ENCODE assay signal across 9 cellular contexts in genomic region chr19:14004619-14005380, GRCh38. TPM values are rescaled to one million over a fixed set of nuclear protein-coding genes. Genes with fewer than 3 reads are reported as not detected.
A peak's percentile ranks its signal among the peaks of the same experiment; 100 is the strongest.
DNase-seq lines count a peak whose midpoint lies in the region; ATAC-seq and TF ChIP-seq lines count a peak whose summit lies in the region.
"Had no signal": no experiment of that assay in that cellular context is flagged by ENCODE, and none has a peak within 500 bp of the region (broad histone marks: within the 10 kb centered on the region; RNA-seq: fewer than 3 reads in every experiment).

No MANE protein-coding gene starts in this region.

- peak overlapping the region; percentile 68 to 95 (median 79) for H3K4me3 Mint-ChIP-seq in naive thymus-derived CD8-positive, alpha-beta T cell

- H3K27ac Mint-ChIP-seq in naive thymus-derived CD8-positive, alpha-beta T cell: peak overlapping the region; percentile 90 to 100 (median 97)

- H3K4me1 ChIP-seq in esophagus (ENCODE audit: control insufficient read depth in 2 of 2, insufficient read depth in 2 of 2, low read length in 1 of 2): peaks cover 0 to 5% of the 10 kb centered on the region in 2 donors

- H3K27me3 ChIP-seq in esophagus (ENCODE audit: control insufficient read depth in 1 of 2, insufficient read depth in 2 of 2, low read length in 2 of 2): no peaks in the 10 kb centered on the region

- no peaks in the 10 kb centered on the region for H3K36me3 ChIP-seq in esophagus (ENCODE audit: control insufficient read depth in 2 of 2, insufficient read depth in 2 of 2, low read length in 1 of 2)

- ATAC-seq in naive thymus-derived CD8-positive, alpha-beta T cell: no peak
- no peak for ATAC-seq in HG03442 (IDR thresholded peaks at IDR 0.05; ENCODE audit: unreplicated experiment)

- no peak for TF ChIP-seq CTCF in GM10266 (IDR thresholded peaks at IDR 0.05; ENCODE audit: control insufficient read depth, insufficient read depth, low read depth, missing control alignments)

- DNase-seq in GM10266 (ENCODE audit: extremely low spot score) (peak; percentile 23), RPMI8226 (peak; percentile 28), NCI-H2029 (lab: John Stamatoyannopoulos, UW) (no peak), dedifferentiated amniotic fluid mesenchymal stem cell (ENCODE audit: extremely low spot score) (no peak), NCI-H526 (lab: John Stamatoyannopoulos, UW) (no peak)
- peak in 1 of 10 donors; percentile 23 for DNase-seq in naive thymus-derived CD8-positive, alpha-beta T cell

- POLR2A ChIA-PET in naive thymus-derived CD8-positive, alpha-beta T cell (lab: Charles Lee): interaction anchor here (1.0 to 18.9 kb wide), 5 partner anchors 21 to 132 kb away, joined by 3 to 481 read pairs (median 38); partner anchors contain the start of genes DCAF15, IL27RA and RLN3

- no peaks in the 10 kb centered on the region for H3K9me3 ChIP-seq in esophagus (ENCODE audit: control insufficient read depth in 2 of 2, insufficient read depth in 1 of 2, low read depth in 1 of 2, low read length in 1 of 2)

- H3K9me3 Mint-ChIP-seq in naive thymus-derived CD8-positive, alpha-beta T cell: no peaks in the 10 kb centered on the region

- WGBS in esophagus, 2 donors: 12 to 14% methylated on average over 14 of the region's 14 CpGs

- H3K27me3 Mint-ChIP-seq in naive thymus-derived CD8-positive, alpha-beta T cell: peaks cover 0 to 2% (median 0%) of the 10 kb centered on the region in 5 donors

- H3K4me3 ChIP-seq in esophagus (ENCODE audit: low read depth in 1 of 2, low read length in 2 of 2): peak overlapping the region in 1 of 2 donors; percentile 72

- H3K36me3 Mint-ChIP-seq in naive thymus-derived CD8-positive, alpha-beta T cell: peaks cover 0 to 4% (median 0%) of the 10 kb centered on the region in 3 donors

- H3K4me1 Mint-ChIP-seq in naive thymus-derived CD8-positive, alpha-beta T cell: peaks cover 25 to 64% (median 60%) of the 10 kb centered on the region in 4 donors

- H3K27ac ChIP-seq in esophagus (ENCODE audit: low read depth in 2 of 2, low read length in 1 of 2): peak overlapping the region; percentile 96 to 100

RNA-seq across cellular contexts. Expression of gene RFX1, which starts 1.3 kb away (rescaled TPM):
- 1 to 10 TPM; 3.8 to 6.6 TPM for polyA plus RNA-seq in esophagus
- total RNA-seq in naive thymus-derived CD8-positive, alpha-beta T cell: 10 to 100 TPM; 17.1 to 18.8 TPM
- polyA plus RNA-seq in naive thymus-derived CD8-positive, alpha-beta T cell: 1 to 10 TPM in 2 of 3 donors, under 1 TPM in 1; 0.84 to 1.1 (median 1.0) TPM

RNA-seq across cellular contexts. Expression of gene RLN3, which starts 23.1 kb away (rescaled TPM):
- polyA plus RNA-seq in esophagus: not detected
- total RNA-seq in naive thymus-derived CD8-positive, alpha-beta T cell: not detected
- polyA plus RNA-seq in naive thymus-derived CD8-positive, alpha-beta T cell: under 1 TPM in 1 of 3 donors, not detected in 2; 0.50 TPM
- total RNA-seq: NCI-H460 had no signal

RNA-seq across cellular contexts. Expression of gene IL27RA, which starts 26.8 kb away (rescaled TPM):
- polyA plus RNA-seq in esophagus: 1 to 10 TPM; 1.3 to 2.3 TPM
- 10 to 100 TPM; 54.2 to 54.7 TPM for total RNA-seq in naive thymus-derived CD8-positive, alpha-beta T cell
- polyA plus RNA-seq in naive thymus-derived CD8-positive, alpha-beta T cell: 10 to 100 TPM; 54.5 to 91.2 (median 83.9) TPM

RNA-seq across cellular contexts. Expression of gene DCAF15, which starts 52.5 kb away (rescaled TPM):
- 10 to 100 TPM; 31.6 to 50.5 TPM for polyA plus RNA-seq in esophagus
- 10 to 100 TPM; 93.5 to 93.6 TPM for total RNA-seq in naive thymus-derived CD8-positive, alpha-beta T cell
- polyA plus RNA-seq in naive thymus-derived CD8-positive, alpha-beta T cell: 1 to 10 TPM; 2.9 to 6.0 (median 3.4) TPM

RNA-seq across cellular contexts. Expression of gene PALM3, which starts 57.1 kb away (rescaled TPM):
- polyA plus RNA-seq in esophagus: under 1 TPM; 0.08 to 0.45 TPM
- not detected for total RNA-seq in naive thymus-derived CD8-positive, alpha-beta T cell
- under 1 TPM in 1 of 3 donors, not detected in 2; 0.13 TPM for polyA plus RNA-seq in naive thymus-derived CD8-positive, alpha-beta T cell
- total RNA-seq: NCI-H460 had no signal

Comparison
In these comparisons a context has a peak if more than half of its experiments do, and no peak if none do; other contexts are left out.
1. DNase-seq: peak in GM10266 (single experiment) and RPMI8226 (single experiment); none in NCI-H2029 (single experiment), dedifferentiated amniotic fluid mesenchymal stem cell (single experiment) and NCI-H526 (0 of 2).
2. RNA of gene IL27RA, which starts 26.8 kb away (polyA plus RNA-seq): 54.5 to 91.2 TPM in naive thymus-derived CD8-positive, alpha-beta T cell; 1.3 to 2.3 TPM in esophagus; every median in the first group is over 10 times any median in the second.